ENCODE assay signal across 1 cellular context in genomic region chr16:9258423-9259051, GRCh38.
TF ChIP-seq lines count a peak whose summit lies in the region.

No MANE protein-coding gene starts in this region.

TF ChIP-seq in HepG2, 621 proteins besides CTCF, POLR2A, EP300 and RAD21 (continued from another document):
- TF ChIP-seq AHDC1 (CRISPR knock-in tag; IDR thresholded peaks at IDR 0.05; ENCODE audit: borderline replicate concordance) (no peak), GABPA (IDR thresholded peaks at IDR 0.05; ENCODE audit: low read depth, low read length) (no peak), GABPA (CRISPR knock-in tag; IDR thresholded peaks at IDR 0.05; ENCODE audit: low read depth) (no peak), CEBPZ (IDR thresholded peaks at IDR 0.05; ENCODE audit: low read length) (no peak), HOXA3 (CRISPR knock-in tag; IDR thresholded peaks at IDR 0.05) (no peak), IKZF4 (CRISPR knock-in tag; IDR thresholded peaks at IDR 0.05; ENCODE audit: borderline replicate concordance, low read depth, not compliant biosample characterization) (peak; percentile 33), ZNF33B (CRISPR knock-in tag; IDR thresholded peaks at IDR 0.05) (peak; percentile 84; the same call in 1 of the 2 replicates), DPF2 (CRISPR knock-in tag; IDR thresholded peaks at IDR 0.05; ENCODE audit: borderline replicate concordance, low read depth) (no peak), ZXDC (CRISPR knock-in tag; IDR thresholded peaks at IDR 0.05) (no peak), SP4 (CRISPR knock-in tag; IDR thresholded peaks at IDR 0.05) (peak; percentile 40; the same call in 1 of the 2 replicates)
TF ChIP-seq in HepG2: peak in this region for 36.
